ENCODE assay signal across 30 cellular contexts in genomic region chr1:22868331-22868730, GRCh38.
"Had no signal": no experiment of that assay in that cellular context is flagged by ENCODE, and none has a peak within 500 bp of the region (broad histone marks: within the 10 kb centered on the region; RNA-seq: fewer than 3 reads in every experiment).

No MANE protein-coding gene starts in this region.

- H2AFZ ChIP-seq: parathyroid adenoma had no signal

- H3K27me3 ChIP-seq: stomach, thyroid gland had no signal

- H3K36me3 ChIP-seq: gastroesophageal sphincter, stomach, thyroid gland had no signal

- H3K4me3 ChIP-seq: gastroesophageal sphincter, psoas muscle, smooth muscle cell, stomach, thyroid gland had no signal

- FAIRE-seq: astrocyte, kidney had no signal

- H3K4me1 Mint-ChIP-seq: activated CD4-positive, alpha-beta T cell treated with anti-CD3 and anti-CD28 coated beads, Interleukin-2, amount 10 ng/mL, durations not matched to agents 7 days and 5 days; activated T-helper 17 cell treated with anti-CD3 and anti-CD28 coated beads, Interleukin-2, amount 50 U/mL, for 72 hours; neural crest cell had no signal

- H3K36me3 Mint-ChIP-seq: naive thymus-derived CD4-positive, alpha-beta T cell; stimulated activated memory B cell treated with anti-CD40 and anti-IgM and Interleukin-4, amounts not matched to agents 10 μg/mL and 1 μg/mL and 100 μg/mL, for 72 hours had no signal

- H3K4me2 ChIP-seq: smooth muscle cell had no signal

- H3K79me2 ChIP-seq: parathyroid adenoma had no signal

- H3K9me3 Mint-ChIP-seq: activated CD4-positive, alpha-beta T cell treated with anti-CD3 and anti-CD28 coated beads, Interleukin-2, amount 10 ng/mL, durations not matched to agents 7 days and 5 days; activated CD8-positive, alpha-beta T cell treated with anti-CD3 and anti-CD28 coated beads for 36 hours; activated T-cell treated with anti-CD3 and anti-CD28 coated beads, Interleukin-2, amount 50 U/mL, for 4 hours; activated T-helper 17 cell treated with anti-CD3 and anti-CD28 coated beads, Interleukin-2, amount 50 U/mL, for 72 hours; effector memory CD8-positive, alpha-beta T cell; neural crest cell had no signal

- H3K9ac ChIP-seq: parathyroid adenoma had no signal

- DNase-seq: activated CD4-positive, alpha-beta T cell treated with anti-CD3 and anti-CD28 coated beads for 1 hour; activated CD4-positive, alpha-beta T cell treated with anti-CD3 and anti-CD28 coated beads, Interleukin-2, amount 10 ng/mL, durations not matched to agents 7 days and 5 days; activated CD8-positive, alpha-beta T cell treated with anti-CD3 and anti-CD28 coated beads for 36 hours; activated gamma-delta T cell treated with Interleukin-2 at 50 U/mL for 16 hours; activated naive CD4-positive, alpha-beta T cell treated with anti-CD3 and anti-CD28 coated beads, Interleukin-2, amount 50 U/mL, for 16 hours; activated T-cell treated with anti-CD3 and anti-CD28 coated beads, Interleukin-2, amount 50 U/mL, for 4 hours; amniotic stem cell; caudate nucleus; cortex of kidney; effector memory CD8-positive, alpha-beta T cell; erythroblast; hippocampal formation; kidney; midbrain; naive thymus-derived CD4-positive, alpha-beta T cell; psoas muscle; stimulated activated CD4-positive, alpha-beta T cell treated with anti-CD3 and anti-CD28 coated beads, Interleukin-1b, Interleukin-23, amount 100 ng/mL, for 48 hours; stimulated activated CD4-positive, alpha-beta T cell treated with anti-CD3 and anti-CD28 coated beads, Interleukin-4, amount 100 ng/mL, for 4 hours; stimulated activated CD8-positive, alpha-beta memory T cell treated with anti-CD3 and anti-CD28 coated beads, Interleukin-4, amount 100 ng/mL, for 48 hours; stomach; T-helper 2 cell; thyroid gland had no signal

- H3K9me3 ChIP-seq: psoas muscle, thyroid gland had no signal

- ATAC-seq: activated CD8-positive, alpha-beta T cell treated with anti-CD3 and anti-CD28 coated beads for 36 hours; activated T-cell treated with anti-CD3 and anti-CD28 coated beads, Interleukin-2, amount 50 U/mL, for 4 hours; activated T-helper 17 cell treated with anti-CD3 and anti-CD28 coated beads, Interleukin-2, amount 50 U/mL, for 72 hours; effector memory CD8-positive, alpha-beta T cell; gastroesophageal sphincter; naive thymus-derived CD4-positive, alpha-beta T cell; psoas muscle; stimulated activated memory B cell treated with anti-CD40 and anti-IgM and Interleukin-4, amounts not matched to agents 10 μg/mL and 1 μg/mL and 100 μg/mL, for 72 hours; WTC11 had no signal

- H3K27ac ChIP-seq: gastroesophageal sphincter, parathyroid adenoma, psoas muscle, stomach, thyroid gland had no signal

- H3K27ac Mint-ChIP-seq: activated CD4-positive, alpha-beta T cell treated with anti-CD3 and anti-CD28 coated beads, Interleukin-2, amount 10 ng/mL, durations not matched to agents 7 days and 5 days; activated CD8-positive, alpha-beta T cell treated with anti-CD3 and anti-CD28 coated beads for 36 hours; activated T-helper 17 cell treated with anti-CD3 and anti-CD28 coated beads, Interleukin-2, amount 50 U/mL, for 72 hours; effector memory CD8-positive, alpha-beta T cell; naive thymus-derived CD4-positive, alpha-beta T cell; stimulated activated memory B cell treated with anti-CD40 and anti-IgM and Interleukin-4, amounts not matched to agents 10 μg/mL and 1 μg/mL and 100 μg/mL, for 72 hours; WTC11 had no signal

- H3K4me3 Mint-ChIP-seq: activated CD4-positive, alpha-beta T cell treated with anti-CD3 and anti-CD28 coated beads, Interleukin-2, amount 10 ng/mL, durations not matched to agents 7 days and 5 days; activated CD8-positive, alpha-beta T cell treated with anti-CD3 and anti-CD28 coated beads for 36 hours; activated T-cell treated with anti-CD3 and anti-CD28 coated beads, Interleukin-2, amount 50 U/mL, for 4 hours; activated T-helper 17 cell treated with anti-CD3 and anti-CD28 coated beads, Interleukin-2, amount 50 U/mL, for 72 hours; effector memory CD8-positive, alpha-beta T cell; naive thymus-derived CD4-positive, alpha-beta T cell; neural crest cell; stimulated activated memory B cell treated with anti-CD40 and anti-IgM and Interleukin-4, amounts not matched to agents 10 μg/mL and 1 μg/mL and 100 μg/mL, for 72 hours; WTC11 had no signal
